17 cellular contexts compared by ENCODE assay signal in genomic region chr13:62678039-62678438, GRCh38.
DNase-seq lines count a peak whose midpoint lies in the region; ATAC-seq, FAIRE-seq and TF ChIP-seq lines count a peak whose summit lies in the region.
"Had no signal": no experiment of that assay in that cellular context is flagged by ENCODE, and none has a peak within 500 bp of the region (broad histone marks: within the 10 kb centered on the region; RNA-seq: fewer than 3 reads in every experiment).

No MANE protein-coding gene starts in this region.

- POLR2A ChIA-PET in PC-3 (lab: Charles Lee; ENCODE audit: unreplicated experiment): no interaction called here

- no peak overlapping the region for H3K4me3 ChIP-seq in Karpas-422 (ENCODE audit: low read length)
- H3K4me3 ChIP-seq in PC-3 (ENCODE audit: low read length): no peak overlapping the region

- H3K27me3 ChIP-seq in Karpas-422 (ENCODE audit: low read length) (no peaks in the 10 kb centered on the region), PC-3 (ENCODE audit: low read length) (no peaks in the 10 kb centered on the region)

- H2AFZ ChIP-seq in Karpas-422 (ENCODE audit: low read length) (peak overlapping the region; percentile 84), PC-3 (ENCODE audit: low read length) (peak overlapping the region; percentile 48; the same call in 1 of the 2 replicates)

- H3K79me2 ChIP-seq in Karpas-422 (ENCODE audit: low read length) (no peaks in the 10 kb centered on the region), PC-3 (ENCODE audit: low read length) (no peaks in the 10 kb centered on the region)

- peak overlapping the region; percentile 24 for H3K4me2 ChIP-seq in Karpas-422 (ENCODE audit: low read depth, low read length, poor library complexity, severe bottlenecking)
- H3K4me2 ChIP-seq in PC-3 (ENCODE audit: low read length): no peak overlapping the region

- no peaks in the 10 kb centered on the region for H3K9me2 ChIP-seq in Karpas-422 (replicated peaks; ENCODE audit: insufficient read depth, low read length)
- H3K9me2 ChIP-seq in PC-3 (replicated peaks; ENCODE audit: low read length): no peaks in the 10 kb centered on the region

- intact Hi-C loops in PC-3 (cut with micrococcal nuclease): no loop called here

- BruUV-seq in PC-3 (replicated peaks; lab: Mats Ljungman, UMichigan): no TSS peak

- no peaks in the 10 kb centered on the region for H3K4me1 ChIP-seq in Karpas-422 (ENCODE audit: low read length)
- H3K4me1 ChIP-seq in PC-3 (ENCODE audit: insufficient read depth, low read length): 0 out of 2 replicates have a peak, but pooled peaks cover 4% of the 10 kb centered on the region

- TF ChIP-seq CTCF in PC-3 (conservative IDR thresholded peaks at IDR 0.05; ENCODE audit: low read depth, low read length): no peak

- H3K27ac ChIP-seq in Karpas-422 (ENCODE audit: low read length): no peak overlapping the region
- H3K27ac ChIP-seq in PC-3 (ENCODE audit: low read length): no peak overlapping the region
- H3K27ac ChIP-seq: 22Rv1, C4-2B had no signal

- DNase-seq in DMS53 (lab: John Stamatoyannopoulos, UW) (peak; percentile 0), DMS53 treated with DMSO at 0.1 percent for 48 hours (lab: John Stamatoyannopoulos, UW; ENCODE audit: unreplicated experiment) (no peak), Karpas-422 (no peak), PC-3 (no peak), urothelium cell line (ENCODE audit: low spot score) (peak; percentile 1), dermis blood vessel endothelial cell (no peak)
- DNase-seq: COR-L47, DMS153, GOT3, NCI-H1048, NCI-H2107 had no signal

- H3K9me3 ChIP-seq in Karpas-422 (ENCODE audit: low read length) (no peaks in the 10 kb centered on the region), PC-3 (ENCODE audit: low read length) (no peaks in the 10 kb centered on the region)

- H3K9ac ChIP-seq in Karpas-422 (ENCODE audit: low read length) (no peak overlapping the region), PC-3 (ENCODE audit: low read length) (no peak overlapping the region)

- ATAC-seq in PC-3: no peak
- ATAC-seq in HG02759 (IDR thresholded peaks at IDR 0.05; ENCODE audit: unreplicated experiment): no peak
- no peak for ATAC-seq in GM19463 (IDR thresholded peaks at IDR 0.05; ENCODE audit: unreplicated experiment)

- no peak for FAIRE-seq in urothelium cell line (lab: Jason Lieb, UNC)
- FAIRE-seq: GM12892, GM19239 had no signal

- H3K36me3 ChIP-seq in Karpas-422 (ENCODE audit: insufficient read depth, low read length) (no peaks in the 10 kb centered on the region), PC-3 (ENCODE audit: low read depth, low read length) (no peaks in the 10 kb centered on the region)

- no peaks in the 10 kb centered on the region for H3F3A ChIP-seq in PC-3 (ENCODE audit: low read length, unreplicated experiment)

- H4K20me1 ChIP-seq in Karpas-422 (ENCODE audit: insufficient read depth, low read depth, low read length) (no peaks in the 10 kb centered on the region), PC-3 (ENCODE audit: low read length) (no peaks in the 10 kb centered on the region)

- CTCF ChIA-PET in PC-3 (lab: Charles Lee): no interaction called here

Comparison
In these comparisons a context has a peak if more than half of its experiments do, and no peak if none do; other contexts are left out.
1. DNase-seq: peak in DMS53 (single experiment) and urothelium cell line (single experiment); none in DMS53 treated with DMSO at 0.1 percent for 48 hours (single experiment), Karpas-422 (single experiment), PC-3 (single experiment) and dermis blood vessel endothelial cell (single experiment).